Comparison of ENCODE assay signal across 8 cellular contexts in genomic region chr1:205983925-205984725, GRCh38. TPM values are rescaled to one million over a fixed set of nuclear protein-coding genes. Genes with fewer than 3 reads are reported as not detected.
DNase-seq lines count a peak whose midpoint lies in the region; ATAC-seq, FAIRE-seq and TF ChIP-seq lines count a peak whose summit lies in the region.

No MANE protein-coding gene starts in this region.

- no peak for TF ChIP-seq POLR2A in H54 (IDR thresholded peaks at IDR 0.05; ENCODE audit: low read depth, low read length)
- TF ChIP-seq POLR2A in suprapubic skin (IDR thresholded peaks at IDR 0.05) = no peak

- no peaks in the 10 kb centered on the region for H3K27me3 Mint-ChIP-seq in chondrocyte (ENCODE audit: low read depth)
- peaks cover 0 to 2% of the 10 kb centered on the region in 2 donors for H3K27me3 Mint-ChIP-seq in natural killer cell treated with Interleukin-12 subunit alpha and Interleukin-12 subunit beta and Interleukin-15 and Interleukin-18, amount 100 ng/mL, for 72 hours

- H3K4me3 Mint-ChIP-seq in chondrocyte (ENCODE audit: unreplicated experiment) = no peak overlapping the region
- H3K4me3 Mint-ChIP-seq in natural killer cell treated with Interleukin-12 subunit alpha and Interleukin-12 subunit beta and Interleukin-15 and Interleukin-18, amount 100 ng/mL, for 72 hours = no peak overlapping the region

- H3K36me3 Mint-ChIP-seq in chondrocyte (ENCODE audit: low read depth) = peaks cover 10% of the 10 kb centered on the region
- H3K36me3 Mint-ChIP-seq in natural killer cell treated with Interleukin-12 subunit alpha and Interleukin-12 subunit beta and Interleukin-15 and Interleukin-18, amount 100 ng/mL, for 72 hours = no peaks in the 10 kb centered on the region

- ATAC-seq in PC-3 (peak; percentile 91), GM21717 (IDR thresholded peaks at IDR 0.05; ENCODE audit: unreplicated experiment) (no peak)
- no peak for ATAC-seq in natural killer cell treated with Interleukin-12 subunit alpha and Interleukin-12 subunit beta and Interleukin-15 and Interleukin-18, amount 100 ng/mL, for 72 hours

- H3K27me3 ChIP-seq in PC-3 (ENCODE audit: low read length) = peaks cover 9% of the 10 kb centered on the region
- no peaks in the 10 kb centered on the region for H3K27me3 ChIP-seq in suprapubic skin

- no peaks in the 10 kb centered on the region for H3K36me3 ChIP-seq in PC-3 (ENCODE audit: low read depth, low read length)
- peaks cover 17% of the 10 kb centered on the region for H3K36me3 ChIP-seq in suprapubic skin

- no peaks in the 10 kb centered on the region for H4K20me1 ChIP-seq in PC-3 (ENCODE audit: low read length)

- no peak overlapping the region for H3K9ac ChIP-seq in PC-3 (ENCODE audit: low read length)

- no peak overlapping the region for H3K27ac ChIP-seq in PC-3 (ENCODE audit: low read length)
- H3K27ac ChIP-seq in suprapubic skin = peak overlapping the region; percentile 49

- H3K79me2 ChIP-seq in PC-3 (ENCODE audit: low read length) = no peaks in the 10 kb centered on the region

- TF ChIP-seq EP300 in suprapubic skin (IDR thresholded peaks at IDR 0.05) = no peak

- H3K9me3 Mint-ChIP-seq in chondrocyte (ENCODE audit: low read depth) = no peaks in the 10 kb centered on the region
- no peaks in the 10 kb centered on the region for H3K9me3 Mint-ChIP-seq in natural killer cell treated with Interleukin-12 subunit alpha and Interleukin-12 subunit beta and Interleukin-15 and Interleukin-18, amount 100 ng/mL, for 72 hours

- H3K4me3 ChIP-seq in PC-3 (ENCODE audit: low read length) (no peak overlapping the region), suprapubic skin (no peak overlapping the region)

- no TSS peak for BruUV-seq in PC-3 (replicated peaks; lab: Mats Ljungman, UMichigan)

- FAIRE-seq in H54 (lab: Jason Lieb, UNC) = no peak

- no peak overlapping the region for H2AFZ ChIP-seq in PC-3 (ENCODE audit: low read length)

- peaks cover 14% of the 10 kb centered on the region for H3K4me1 Mint-ChIP-seq in chondrocyte (ENCODE audit: low read depth)
- H3K4me1 Mint-ChIP-seq in natural killer cell treated with Interleukin-12 subunit alpha and Interleukin-12 subunit beta and Interleukin-15 and Interleukin-18, amount 100 ng/mL, for 72 hours (ENCODE audit: low read depth in 2 of 2) = no peaks in the 10 kb centered on the region

- no peak overlapping the region for H3K27ac Mint-ChIP-seq in chondrocyte (ENCODE audit: unreplicated experiment)
- no peak overlapping the region for H3K27ac Mint-ChIP-seq in natural killer cell treated with Interleukin-12 subunit alpha and Interleukin-12 subunit beta and Interleukin-15 and Interleukin-18, amount 100 ng/mL, for 72 hours

- TF ChIP-seq CTCF in PC-3 (conservative IDR thresholded peaks at IDR 0.05; ENCODE audit: low read depth, low read length) = peak; percentile 93
- TF ChIP-seq CTCF in chondrocyte (IDR thresholded peaks at IDR 0.05) = peak; percentile 88
- peak; percentile 58 to 74 for TF ChIP-seq CTCF in suprapubic skin (IDR thresholded peaks at IDR 0.05)

- WGBS in suprapubic skin = 29% methylated on average over 9 of the region's 14 CpGs

- peak; percentile 82 for DNase-seq in D341Med (ENCODE audit: low spot score)
- peak; percentile 60 for DNase-seq in H54 (ENCODE audit: insufficient read length, low spot score)
- DNase-seq in PC-3 = peak; percentile 78
- DNase-seq in chondrocyte (ENCODE audit: low spot score) = peak; percentile 90
- peak; percentile 79 for DNase-seq in left kidney (ENCODE audit: low read depth, low spot score)
- DNase-seq in suprapubic skin (ENCODE audit: low spot score in 2 of 2) = peak in 1 of 2 donors; percentile 77
- no peak for DNase-seq in natural killer cell treated with Interleukin-12 subunit alpha and Interleukin-12 subunit beta and Interleukin-15 and Interleukin-18, amount 100 ng/mL, for 72 hours (ENCODE audit: low spot score)

- H3K9me3 ChIP-seq in PC-3 (ENCODE audit: low read length) = no peaks in the 10 kb centered on the region
- no peaks in the 10 kb centered on the region for H3K9me3 ChIP-seq in suprapubic skin

- H3K9me2 ChIP-seq in PC-3 (replicated peaks; ENCODE audit: low read length) = no peaks in the 10 kb centered on the region

- CTCF ChIA-PET in PC-3 (lab: Charles Lee) = interaction anchor here (0.6 to 1.3 kb wide), 5 partner anchors 14 to 325 kb away, joined by 3 to 9 read pairs (median 3); no protein-coding TSS in a partner anchor

- intact Hi-C loops in PC-3 (cut with micrococcal nuclease) = loop anchor here (1.0 kb wide), 1 partner anchor 122 kb away; no protein-coding TSS in a partner anchor

- POLR2A ChIA-PET in PC-3 (lab: Charles Lee; ENCODE audit: unreplicated experiment) = no interaction called here

- no peaks in the 10 kb centered on the region for H3F3A ChIP-seq in PC-3 (ENCODE audit: low read length, unreplicated experiment)

- H3K4me1 ChIP-seq in PC-3 (ENCODE audit: insufficient read depth, low read length) = peaks cover 9% of the 10 kb centered on the region; the same call in 1 of the 2 replicates
- peaks cover 42% of the 10 kb centered on the region for H3K4me1 ChIP-seq in suprapubic skin

- H3K4me2 ChIP-seq in PC-3 (ENCODE audit: low read length) = no peak overlapping the region

RNA-seq across cellular contexts. Expression of gene RAB7B, which starts 19.1 kb away (rescaled TPM):
- not detected in 2 replicates for total RNA-seq in PC-3 (2014; rRNA removed)
- total RNA-seq in chondrocyte = 3.5 to 4.5 TPM (median 4.4 TPM) in 3 replicates
- total RNA-seq in suprapubic skin = 10 to 100 TPM; 21.6 to 55.5 (median 26.8) TPM
- not detected for total RNA-seq in natural killer cell treated with Interleukin-12 subunit alpha and Interleukin-12 subunit beta and Interleukin-15 and Interleukin-18, amount 100 ng/mL, for 72 hours

RNA-seq across cellular contexts. Expression of gene CTSE, which starts 39.6 kb away (rescaled TPM):
- total RNA-seq in PC-3 (2014; rRNA removed) (0.51 TPM in 1 of 2 replicates, not detected in the other), chondrocyte (not detected in 3 replicates), suprapubic skin (not detected)
- total RNA-seq in natural killer cell treated with Interleukin-12 subunit alpha and Interleukin-12 subunit beta and Interleukin-15 and Interleukin-18, amount 100 ng/mL, for 72 hours = not detected

RNA-seq across cellular contexts. Expression of gene SLC26A9, which starts 40.9 kb away (rescaled TPM):
- not detected in 2 replicates for total RNA-seq in PC-3 (2014; rRNA removed)
- not detected in 3 replicates for total RNA-seq in chondrocyte
- total RNA-seq in suprapubic skin = 1 to 10 TPM; 5.7 to 7.2 (median 6.6) TPM
- total RNA-seq in natural killer cell treated with Interleukin-12 subunit alpha and Interleukin-12 subunit beta and Interleukin-15 and Interleukin-18, amount 100 ng/mL, for 72 hours = not detected
